Comparison of ENCODE assay signal across 25 cellular contexts in the genomic region with DNA sequence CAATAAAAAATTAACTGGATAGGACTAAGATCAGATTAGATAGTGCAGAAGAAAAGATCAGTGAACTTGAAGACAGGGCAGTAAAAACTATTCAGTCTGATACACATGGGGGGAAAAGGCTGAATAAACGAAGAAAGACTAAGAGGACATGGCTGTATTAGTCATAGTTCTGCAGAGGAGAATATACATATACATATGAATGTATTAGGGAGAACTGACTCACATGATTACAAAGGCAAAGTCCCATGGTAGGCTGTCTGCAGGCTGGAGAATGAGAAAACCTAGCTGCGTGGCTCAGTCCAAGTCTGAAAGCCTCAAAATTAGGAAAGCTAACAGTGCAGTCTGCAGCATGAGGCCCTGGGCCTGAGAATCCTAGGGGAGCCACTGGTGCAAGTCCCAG.
"Had no signal": no experiment of that assay in that cellular context is flagged by ENCODE, and none has a peak within 500 bp of the region (broad histone marks: within the 10 kb centered on the region; RNA-seq: fewer than 3 reads in every experiment).

No MANE protein-coding gene starts in this region.

- DNase-seq: activated B cell treated with CpG ODN at 0.5 μM for 24 hours; activated CD4-positive, alpha-beta memory T cell treated with anti-CD3 and anti-CD28 coated beads, Interleukin-2, amount 10 ng/mL, durations not matched to agents 7 days and 5 days; activated CD4-positive, alpha-beta T cell treated with anti-CD3 and anti-CD28 coated beads for 1 hour; activated CD4-positive, alpha-beta T cell treated with anti-CD3 and anti-CD28 coated beads, Interleukin-2, amount 50 U/mL, for 1 hour; activated gamma-delta T cell treated with Interleukin-2 at 50 U/mL for 16 hours; activated naive CD4-positive, alpha-beta T cell treated with anti-CD3 and anti-CD28 coated beads, Interleukin-2, amount 10 ng/mL, durations not matched to agents 7 days and 5 days; activated naive CD8-positive, alpha-beta T cell treated with anti-CD3 and anti-CD28 coated beads, Interleukin-2, amount 10 ng/mL, durations not matched to agents 7 days and 5 days; activated T-cell treated with anti-CD3 and anti-CD28 coated beads for 4 hours; activated T-cell treated with anti-CD3 and anti-CD28 coated beads, Interleukin-2, amount 50 U/mL, for 48 hours; aorta; Karpas-422; MM.1S; NCI-H1105; NCI-H1436; NCI-H1694 treated with DMSO at 0.1 percent for 48 hours; NCI-H2029 treated with DMSO at 0.1 percent for 48 hours; NCI-H510A treated with DMSO at 0.1 percent for 48 hours; NCI-H69; NK-92 treated with Interleukin-12 subunit alpha and Interleukin-12 subunit beta, amount 100 ng/mL, for 24 hours; OCI-M1; SIG-M5; T-helper 17 cell; T-helper 9 cell had no signal

- H3K9me3 ChIP-seq: breast epithelium had no signal

- H3K27ac ChIP-seq: breast epithelium had no signal

- H3K4me3 ChIP-seq: breast epithelium, K562 had no signal

- H3K4me1 ChIP-seq: breast epithelium had no signal

- H3K36me3 ChIP-seq: breast epithelium had no signal

- H3K27me3 ChIP-seq: breast epithelium had no signal
